16 cellular contexts compared by ENCODE assay signal in genomic region chr5:133698646-133699526, GRCh38.
DNase-seq lines count a peak whose midpoint lies in the region; ATAC-seq and TF ChIP-seq lines count a peak whose summit lies in the region.
"Had no signal": no experiment of that assay in that cellular context is flagged by ENCODE, and none has a peak within 500 bp of the region (broad histone marks: within the 10 kb centered on the region; RNA-seq: fewer than 3 reads in every experiment).

No MANE protein-coding gene starts in this region.

- TF ChIP-seq CTCF in GM12865 (IDR thresholded peaks at IDR 0.05; ENCODE audit: insufficient read depth, low read depth, low read length, missing control alignments) (no peak), HEK293 (tag by site-specific recombination; IDR thresholded peaks at IDR 0.05) (no peak), OCI-LY3 (IDR thresholded peaks at IDR 0.05; ENCODE audit: low read depth, low read length) (no peak), PC-9 (conservative IDR thresholded peaks at IDR 0.05) (no peak)

- CTCF ChIA-PET in HEK293 (lab: Yijun Ruan, JAX) (interaction anchor here (0.6 kb wide), 1 partner anchor 123 kb away, joined by 5 read pairs; no protein-coding TSS in a partner anchor), PC-9 (lab: Charles Lee) (no interaction called here)

- no peak overlapping the region for H3K4me3 ChIP-seq in GM12865 (ENCODE audit: low read depth, low read length)
- H3K4me3 ChIP-seq in HEK293 (ENCODE audit: low read depth, low read length): no peak overlapping the region
- peak overlapping the region; percentile 13; the same call in 1 of the 2 replicates for H3K4me3 ChIP-seq in OCI-LY3 (ENCODE audit: low read length)
- no peak overlapping the region for H3K4me3 ChIP-seq in PC-9
- H3K4me3 ChIP-seq: testis had no signal

- H3K4me2 ChIP-seq in OCI-LY3 (ENCODE audit: low read length) (peak overlapping the region; percentile 57), PC-9 (no peak overlapping the region)

- DNase-seq in GM12865 (ENCODE audit: low read depth) (peak; percentile 79), kidney tubule cell (ENCODE audit: low spot score) (no peak), SW 1271 (lab: John Stamatoyannopoulos, UW) (no peak), PC-9 (no peak), NCI-H524 treated with DMSO at 0.1 percent for 48 hours (lab: John Stamatoyannopoulos, UW) (no peak)
- DNase-seq: anterior cingulate cortex, Kasumi-1, NCI-H1930, NCI-H748 treated with DMSO at 0.1 percent for 48 hours, Right ventricle myocardium superior, testis had no signal

- no TSS peak for BruUV-seq in PC-9 (replicated peaks; lab: Mats Ljungman, UMichigan)

- H3K79me2 ChIP-seq in OCI-LY3 (ENCODE audit: low read length) (no peaks in the 10 kb centered on the region), PC-9 (ENCODE audit: low read depth) (no peaks in the 10 kb centered on the region)

- no peaks in the 10 kb centered on the region for H3K27me3 ChIP-seq in OCI-LY3 (ENCODE audit: low read depth, low read length)
- H3K27me3 ChIP-seq in PC-9 (ENCODE audit: insufficient read depth, low read depth): no peaks in the 10 kb centered on the region
- H3K27me3 ChIP-seq: neutrophil, testis had no signal

- intact Hi-C loops in PC-9 (cut with micrococcal nuclease; ENCODE audit: unreplicated experiment): no loop called here

- H3K9me2 ChIP-seq in PC-9 (ENCODE audit: insufficient read depth): no peaks in the 10 kb centered on the region

- no peak overlapping the region for H3K27ac ChIP-seq in HEK293 (ENCODE audit: extremely low read depth, low read depth, low read length)
- peak overlapping the region; percentile 93 for H3K27ac ChIP-seq in OCI-LY3 (ENCODE audit: low read length)
- no peak overlapping the region for H3K27ac ChIP-seq in PC-9
- H3K27ac ChIP-seq: neutrophil, testis had no signal

- H3K9me3 ChIP-seq in HEK293 (ENCODE audit: control insufficient read depth, insufficient read depth, low read depth, low read length): no peaks in the 10 kb centered on the region
- no peaks in the 10 kb centered on the region for H3K9me3 ChIP-seq in OCI-LY3 (ENCODE audit: insufficient read depth, low read length)
- H3K9me3 ChIP-seq in PC-9 (ENCODE audit: insufficient read depth, low read depth): no peaks in the 10 kb centered on the region
- H3K9me3 ChIP-seq: neutrophil, testis had no signal

- H3K36me3 ChIP-seq in HEK293 (ENCODE audit: control insufficient read depth in 2 of 2, insufficient read depth in 1 of 2, low read length in 2 of 2) (no peaks in the 10 kb centered on the region), OCI-LY3 (replicated peaks; ENCODE audit: low read depth, low read length) (peaks cover 6% of the 10 kb centered on the region), PC-9 (ENCODE audit: low read depth) (no peaks in the 10 kb centered on the region)
- H3K36me3 ChIP-seq: neutrophil had no signal

- no peaks in the 10 kb centered on the region for H4K20me1 ChIP-seq in OCI-LY3 (ENCODE audit: insufficient read depth, low read length)
- H4K20me1 ChIP-seq in PC-9 (ENCODE audit: insufficient read depth): no peaks in the 10 kb centered on the region

- H3K4me1 ChIP-seq in HEK293 (ENCODE audit: control insufficient read depth, insufficient read depth, low read length): no peaks in the 10 kb centered on the region
- peaks cover 64% of the 10 kb centered on the region for H3K4me1 ChIP-seq in OCI-LY3 (ENCODE audit: low read length)
- no peaks in the 10 kb centered on the region for H3K4me1 ChIP-seq in PC-9 (replicated peaks; ENCODE audit: insufficient read depth)
- H3K4me1 ChIP-seq: testis had no signal

- ATAC-seq in GM18520 (IDR thresholded peaks at IDR 0.05; ENCODE audit: unreplicated experiment): peak; percentile 82
- ATAC-seq: sciatic nerve had no signal

- POLR2A ChIA-PET in HEK293 (lab: Yijun Ruan, JAX) (no interaction called here), PC-9 (lab: Charles Lee; ENCODE audit: unreplicated experiment) (no interaction called here)

- H2AFZ ChIP-seq in OCI-LY3 (ENCODE audit: low read depth, low read length): no peak overlapping the region
- H2AFZ ChIP-seq in PC-9: no peak overlapping the region

- peak overlapping the region; percentile 59; the same call in 1 of the 2 replicates for H3K9ac ChIP-seq in OCI-LY3 (ENCODE audit: low read length)

- H3F3A ChIP-seq in PC-9 (ENCODE audit: insufficient read depth, low read depth): no peaks in the 10 kb centered on the region

TF ChIP-seq in HEK293, 187 proteins besides CTCF, POLR2A, EP300 and RAD21:
- no peak for TF ChIP-seq ZNF157 (tag by site-specific recombination; IDR thresholded peaks at IDR 0.05)
- TF ChIP-seq SCRT2 (tag by site-specific recombination; IDR thresholded peaks at IDR 0.05): peak; percentile 40; the same call in 1 of the 2 replicates
